20 cellular contexts compared by ENCODE assay signal in genomic region chr10:42992156-42992956, GRCh38.
"Had no signal": no experiment of that assay in that cellular context is flagged by ENCODE, and none has a peak within 500 bp of the region (broad histone marks: within the 10 kb centered on the region; RNA-seq: fewer than 3 reads in every experiment).

No MANE protein-coding gene starts in this region.

- H3K4me1 ChIP-seq: foreskin keratinocyte, tibial nerve, uterus had no signal

- H3K4me3 ChIP-seq: ovary, tibial nerve, uterus had no signal

- DNase-seq: activated CD4-positive, alpha-beta T cell treated with anti-CD3 and anti-CD28 coated beads, Interleukin-2, amount 50 U/mL, for 48 hours; activated effector memory CD4-positive, alpha-beta T cell treated with Interleukin-2 at 50 U/mL for 16 hours; activated naive CD4-positive, alpha-beta T cell treated with anti-CD3 and anti-CD28 coated beads, Interleukin-2, amount 50 U/mL, for 16 hours; activated naive CD8-positive, alpha-beta T cell treated with anti-CD3 and anti-CD28 coated beads, Interleukin-2, amount 50 U/mL, for 24 hours; activated T-cell treated with anti-CD3 and anti-CD28 coated beads, Interleukin-2, amount 50 U/mL, for 48 hours; cerebellar nuclear complex; foreskin keratinocyte; kidney glomerular epithelial cell; left ventricle myocardium superior; mammary epithelial cell; midbrain; natural killer cell; stimulated activated CD4-positive, alpha-beta T cell treated with anti-CD3 and anti-CD28 coated beads, Interleukin-2, amount 100 ng/mL, for 24 hours; stimulated activated naive CD8-positive, alpha-beta T cell treated with anti-CD3 and anti-CD28 coated beads, Interleukin-15, amount 100 ng/mL, for 72 hours; uterus had no signal

- H3K36me3 ChIP-seq: ovary, tibial nerve, uterus had no signal

- H3K27ac ChIP-seq: foreskin keratinocyte, ovary, tibial nerve, uterus had no signal

- H3K27me3 ChIP-seq: foreskin keratinocyte, ovary, tibial nerve, uterus had no signal

- H3K9me3 ChIP-seq: ovary, tibial nerve, uterus had no signal

- ATAC-seq: foreskin keratinocyte; left ventricle myocardium superior; natural killer cell; right cardiac atrium; stimulated activated effector memory CD8-positive, alpha-beta T cell treated with anti-CD3 and anti-CD28 coated beads, Interleukin-12 subunit alpha, Interleukin-12 subunit beta, amount 100 ng/mL, for 72 hours; stimulated activated naive CD8-positive, alpha-beta T cell treated with anti-CD3 and anti-CD28 coated beads, Interleukin-15, amount 100 ng/mL, for 72 hours; T-cell had no signal
